1 cellular context compared by ENCODE assay signal in the genomic region with DNA sequence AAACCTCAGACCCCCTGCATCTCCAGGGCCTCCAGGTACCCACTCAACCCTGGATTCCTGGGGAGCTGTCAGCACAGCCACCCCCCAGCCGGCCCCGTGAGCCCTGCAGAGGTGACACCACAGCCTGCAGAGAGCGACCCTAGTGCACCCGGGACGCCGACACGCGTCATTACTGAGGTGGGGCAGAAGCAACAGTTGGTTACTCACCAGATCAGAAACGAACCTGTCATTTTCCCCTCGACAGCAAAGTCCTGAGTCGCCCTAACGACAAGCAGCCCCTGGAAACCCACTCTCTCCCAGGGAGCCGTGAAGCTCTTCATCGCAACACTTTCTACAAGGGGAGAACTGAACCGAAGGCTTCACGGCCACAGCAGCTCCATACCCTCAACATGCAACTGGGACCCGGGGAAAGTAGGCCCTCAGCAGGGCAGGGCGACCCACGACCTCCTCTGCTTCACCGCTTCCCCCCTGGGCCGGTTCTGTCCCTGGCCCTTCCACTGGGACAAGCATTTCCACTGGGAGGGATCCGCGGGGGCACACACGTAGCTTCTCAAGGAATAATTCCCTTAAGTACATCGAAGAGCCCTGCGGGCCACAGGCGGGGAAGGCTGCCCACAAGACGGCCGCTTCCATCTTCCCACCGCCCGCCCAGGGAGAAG.
TF ChIP-seq lines count a peak whose summit lies in the region.

No MANE protein-coding gene starts in this region.

TF ChIP-seq in H1, 55 proteins besides CTCF, POLR2A, EP300 and RAD21:
- TF ChIP-seq NRF1 (IDR thresholded peaks at IDR 0.05; ENCODE audit: low read depth, low read length), result no peak
- TF ChIP-seq SP2 (IDR thresholded peaks at IDR 0.05; ENCODE audit: low read length), result no peak
- no peak for TF ChIP-seq FOSL1 (IDR thresholded peaks at IDR 0.05; ENCODE audit: insufficient read depth, low read depth, low read length)
- TF ChIP-seq SIRT6 (IDR thresholded peaks at IDR 0.05; ENCODE audit: low read length), result no peak
- TF ChIP-seq TAF7 (optimal IDR thresholded peaks at IDR 0.05; ENCODE audit: borderline replicate concordance, low read depth, low read length), result no peak
- TF ChIP-seq TBP (IDR thresholded peaks at IDR 0.05; ENCODE audit: low read depth, low read length), result no peak
- no peak for TF ChIP-seq MAFK (IDR thresholded peaks at IDR 0.05; ENCODE audit: low read depth, low read length)
- TF ChIP-seq GTF2F1 (IDR thresholded peaks at IDR 0.05; ENCODE audit: borderline replicate concordance, low read depth, low read length), result no peak
- TF ChIP-seq, protein P1, sequence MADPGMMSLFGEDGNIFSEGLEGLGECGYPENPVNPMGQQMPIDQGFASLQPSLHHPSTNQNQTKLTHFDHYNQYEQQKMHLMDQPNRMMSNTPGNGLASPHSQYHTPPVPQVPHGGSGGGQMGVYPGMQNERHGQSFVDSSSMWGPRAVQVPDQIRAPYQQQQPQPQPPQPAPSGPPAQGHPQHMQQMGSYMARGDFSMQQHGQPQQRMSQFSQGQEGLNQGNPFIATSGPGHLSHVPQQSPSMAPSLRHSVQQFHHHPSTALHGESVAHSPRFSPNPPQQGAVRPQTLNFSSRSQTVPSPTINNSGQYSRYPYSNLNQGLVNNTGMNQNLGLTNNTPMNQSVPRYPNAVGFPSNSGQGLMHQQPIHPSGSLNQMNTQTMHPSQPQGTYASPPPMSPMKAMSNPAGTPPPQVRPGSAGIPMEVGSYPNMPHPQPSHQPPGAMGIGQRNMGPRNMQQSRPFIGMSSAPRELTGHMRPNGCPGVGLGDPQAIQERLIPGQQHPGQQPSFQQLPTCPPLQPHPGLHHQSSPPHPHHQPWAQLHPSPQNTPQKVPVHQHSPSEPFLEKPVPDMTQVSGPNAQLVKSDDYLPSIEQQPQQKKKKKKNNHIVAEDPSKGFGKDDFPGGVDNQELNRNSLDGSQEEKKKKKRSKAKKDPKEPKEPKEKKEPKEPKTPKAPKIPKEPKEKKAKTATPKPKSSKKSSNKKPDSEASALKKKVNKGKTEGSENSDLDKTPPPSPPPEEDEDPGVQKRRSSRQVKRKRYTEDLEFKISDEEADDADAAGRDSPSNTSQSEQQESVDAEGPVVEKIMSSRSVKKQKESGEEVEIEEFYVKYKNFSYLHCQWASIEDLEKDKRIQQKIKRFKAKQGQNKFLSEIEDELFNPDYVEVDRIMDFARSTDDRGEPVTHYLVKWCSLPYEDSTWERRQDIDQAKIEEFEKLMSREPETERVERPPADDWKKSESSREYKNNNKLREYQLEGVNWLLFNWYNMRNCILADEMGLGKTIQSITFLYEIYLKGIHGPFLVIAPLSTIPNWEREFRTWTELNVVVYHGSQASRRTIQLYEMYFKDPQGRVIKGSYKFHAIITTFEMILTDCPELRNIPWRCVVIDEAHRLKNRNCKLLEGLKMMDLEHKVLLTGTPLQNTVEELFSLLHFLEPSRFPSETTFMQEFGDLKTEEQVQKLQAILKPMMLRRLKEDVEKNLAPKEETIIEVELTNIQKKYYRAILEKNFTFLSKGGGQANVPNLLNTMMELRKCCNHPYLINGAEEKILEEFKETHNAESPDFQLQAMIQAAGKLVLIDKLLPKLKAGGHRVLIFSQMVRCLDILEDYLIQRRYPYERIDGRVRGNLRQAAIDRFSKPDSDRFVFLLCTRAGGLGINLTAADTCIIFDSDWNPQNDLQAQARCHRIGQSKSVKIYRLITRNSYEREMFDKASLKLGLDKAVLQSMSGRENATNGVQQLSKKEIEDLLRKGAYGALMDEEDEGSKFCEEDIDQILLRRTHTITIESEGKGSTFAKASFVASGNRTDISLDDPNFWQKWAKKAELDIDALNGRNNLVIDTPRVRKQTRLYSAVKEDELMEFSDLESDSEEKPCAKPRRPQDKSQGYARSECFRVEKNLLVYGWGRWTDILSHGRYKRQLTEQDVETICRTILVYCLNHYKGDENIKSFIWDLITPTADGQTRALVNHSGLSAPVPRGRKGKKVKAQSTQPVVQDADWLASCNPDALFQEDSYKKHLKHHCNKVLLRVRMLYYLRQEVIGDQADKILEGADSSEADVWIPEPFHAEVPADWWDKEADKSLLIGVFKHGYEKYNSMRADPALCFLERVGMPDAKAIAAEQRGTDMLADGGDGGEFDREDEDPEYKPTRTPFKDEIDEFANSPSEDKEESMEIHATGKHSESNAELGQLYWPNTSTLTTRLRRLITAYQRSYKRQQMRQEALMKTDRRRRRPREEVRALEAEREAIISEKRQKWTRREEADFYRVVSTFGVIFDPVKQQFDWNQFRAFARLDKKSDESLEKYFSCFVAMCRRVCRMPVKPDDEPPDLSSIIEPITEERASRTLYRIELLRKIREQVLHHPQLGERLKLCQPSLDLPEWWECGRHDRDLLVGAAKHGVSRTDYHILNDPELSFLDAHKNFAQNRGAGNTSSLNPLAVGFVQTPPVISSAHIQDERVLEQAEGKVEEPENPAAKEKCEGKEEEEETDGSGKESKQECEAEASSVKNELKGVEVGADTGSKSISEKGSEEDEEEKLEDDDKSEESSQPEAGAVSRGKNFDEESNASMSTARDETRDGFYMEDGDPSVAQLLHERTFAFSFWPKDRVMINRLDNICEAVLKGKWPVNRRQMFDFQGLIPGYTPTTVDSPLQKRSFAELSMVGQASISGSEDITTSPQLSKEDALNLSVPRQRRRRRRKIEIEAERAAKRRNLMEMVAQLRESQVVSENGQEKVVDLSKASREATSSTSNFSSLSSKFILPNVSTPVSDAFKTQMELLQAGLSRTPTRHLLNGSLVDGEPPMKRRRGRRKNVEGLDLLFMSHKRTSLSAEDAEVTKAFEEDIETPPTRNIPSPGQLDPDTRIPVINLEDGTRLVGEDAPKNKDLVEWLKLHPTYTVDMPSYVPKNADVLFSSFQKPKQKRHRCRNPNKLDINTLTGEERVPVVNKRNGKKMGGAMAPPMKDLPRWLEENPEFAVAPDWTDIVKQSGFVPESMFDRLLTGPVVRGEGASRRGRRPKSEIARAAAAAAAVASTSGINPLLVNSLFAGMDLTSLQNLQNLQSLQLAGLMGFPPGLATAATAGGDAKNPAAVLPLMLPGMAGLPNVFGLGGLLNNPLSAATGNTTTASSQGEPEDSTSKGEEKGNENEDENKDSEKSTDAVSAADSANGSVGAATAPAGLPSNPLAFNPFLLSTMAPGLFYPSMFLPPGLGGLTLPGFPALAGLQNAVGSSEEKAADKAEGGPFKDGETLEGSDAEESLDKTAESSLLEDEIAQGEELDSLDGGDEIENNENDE (IDR thresholded peaks at IDR 0.05; ENCODE audit: insufficient replicate concordance, low read length), result no peak
- no peak for TF ChIP-seq JUND (IDR thresholded peaks at IDR 0.05; ENCODE audit: low read length)
- no peak for TF ChIP-seq ZNF274 (IDR thresholded peaks at IDR 0.05; ENCODE audit: borderline replicate concordance, extremely low read depth, low read length)
- TF ChIP-seq POLR2AphosphoS5 (IDR thresholded peaks at IDR 0.05; ENCODE audit: low read depth, low read length), result no peak
- TF ChIP-seq KDM5A (IDR thresholded peaks at IDR 0.05; ENCODE audit: low read length), result no peak
- TF ChIP-seq SP4 (IDR thresholded peaks at IDR 0.05; ENCODE audit: low read length), result no peak
- no peak for TF ChIP-seq SUZ12 (IDR thresholded peaks at IDR 0.05; ENCODE audit: low read length)
- TF ChIP-seq CEBPB (IDR thresholded peaks at IDR 0.05; ENCODE audit: low read depth, low read length), result no peak
- no peak for TF ChIP-seq PHF8 (conservative IDR thresholded peaks at IDR 0.05; ENCODE audit: low read depth, low read length)
- TF ChIP-seq GABPA (IDR thresholded peaks at IDR 0.05; ENCODE audit: borderline replicate concordance, insufficient read depth, low read length), result no peak
- TF ChIP-seq SAP30 (IDR thresholded peaks at IDR 0.05; ENCODE audit: insufficient read depth, insufficient replicate concordance, low read length), result no peak
- no peak for TF ChIP-seq SP1 (IDR thresholded peaks at IDR 0.05; ENCODE audit: low read depth, low read length)
